In genomic region chr11:111870887-111871692, GRCh38 we compare ENCODE assay signal across 8 cellular contexts. TPM values are rescaled to one million over a fixed set of nuclear protein-coding genes. Genes with fewer than 3 reads are reported as not detected.
DNase-seq lines count a peak whose midpoint lies in the region; ATAC-seq and TF ChIP-seq lines count a peak whose summit lies in the region.

Gene ALG9 (minus strand): TSS chr11:111871581. CDS start chr11:111871482, 99 bp downstream.

- H3K27me3 Mint-ChIP-seq in activated CD4-positive, alpha-beta memory T cell treated with anti-CD3 and anti-CD28 coated beads for 36 hours, result no peaks in the 10 kb centered on the region

- H3K27ac Mint-ChIP-seq in activated CD4-positive, alpha-beta memory T cell treated with anti-CD3 and anti-CD28 coated beads for 36 hours, result peak within 1 kb of the TSS; percentile 86

- H3K36me3 Mint-ChIP-seq in activated CD4-positive, alpha-beta memory T cell treated with anti-CD3 and anti-CD28 coated beads for 36 hours, result peaks cover 31% of the 10 kb centered on the region

- CTCF ChIA-PET in activated CD4-positive, alpha-beta memory T cell treated with anti-CD3 and anti-CD28 coated beads for 36 hours (lab: Charles Lee), result interaction anchor here (0.6 to 2.9 kb wide), 19 partner anchors 9 to 409 kb away, joined by 3 to 15 read pairs (median 4); partner anchors contain the start of genes NKAPD1, PIH1D2, PPP2R1B and SDHD

- H3K27ac ChIP-seq in lower lobe of right lung, result peak within 1 kb of the TSS; percentile 92

- H3K9me3 ChIP-seq in lower lobe of right lung, result no peaks in the 10 kb centered on the region

- H3K36me3 ChIP-seq in lower lobe of right lung, result peaks cover 41% of the 10 kb centered on the region

- no peak for TF ChIP-seq CTCF in lower lobe of right lung (IDR thresholded peaks at IDR 0.05)

- DNase-seq in C1 segment of cervical spinal cord (lab: John Stamatoyannopoulos, UW), result peak; percentile 17 to 91 (median 70)
- peak; percentile 72 for DNase-seq in GM19238 (ENCODE audit: insufficient read length, low spot score)
- peak; percentile 93 for DNase-seq in NCI-H69 (lab: John Stamatoyannopoulos, UW)
- DNase-seq in activated CD4-positive, alpha-beta memory T cell treated with anti-CD3 and anti-CD28 coated beads for 36 hours, result peak; percentile 92
- DNase-seq in ecto neural progenitor cell (ENCODE audit: low spot score), result peak; percentile 86
- peak; percentile 84 for DNase-seq in lower lobe of right lung
- DNase-seq in stimulated activated CD4-positive, alpha-beta T cell treated with anti-CD3 and anti-CD28 coated beads, TNF-alpha, amount 100 ng/mL, for 4 hours (ENCODE audit: low read depth in 3 of 3), result peak; percentile 78 to 93 (median 84)

- no peaks in the 10 kb centered on the region for H3K9me3 Mint-ChIP-seq in activated CD4-positive, alpha-beta memory T cell treated with anti-CD3 and anti-CD28 coated beads for 36 hours

- intact Hi-C loops in activated CD4-positive, alpha-beta memory T cell treated with anti-CD3 and anti-CD28 coated beads for 36 hours (cut with micrococcal nuclease), result loop anchor here (1.0 to 10.0 kb wide), 7 partner anchors 8 to 1444 kb away; partner anchors contain the start of genes CFAP68, DLAT, FDXACB1 and PPP2R1B
- intact Hi-C loops in lower lobe of right lung (cut with DNase I), result no loop called here

- ATAC-seq in HG03442 (IDR thresholded peaks at IDR 0.05; ENCODE audit: unreplicated experiment) (peak; percentile 82), lower lobe of right lung (peak; percentile 93 to 97)

- POLR2A ChIA-PET in activated CD4-positive, alpha-beta memory T cell treated with anti-CD3 and anti-CD28 coated beads for 36 hours (lab: Charles Lee), result interaction anchor here (0.6 to 1.9 kb wide), 9 partner anchors 9 to 320 kb away, joined by 3 to 6 read pairs (median 3); partner anchors contain the start of genes SDHD and TIMM8B

- H3K4me1 ChIP-seq in lower lobe of right lung, result peaks cover 8% of the 10 kb centered on the region

- peaks cover 24% of the 10 kb centered on the region for H3K4me1 Mint-ChIP-seq in activated CD4-positive, alpha-beta memory T cell treated with anti-CD3 and anti-CD28 coated beads for 36 hours (ENCODE audit: low read depth)

- H3K4me3 ChIP-seq in lower lobe of right lung, result peak within 1 kb of the TSS; percentile 97

- no peaks in the 10 kb centered on the region for H3K27me3 ChIP-seq in lower lobe of right lung (ENCODE audit: low read depth)

- H3K4me3 Mint-ChIP-seq in activated CD4-positive, alpha-beta memory T cell treated with anti-CD3 and anti-CD28 coated beads for 36 hours, result peak within 1 kb of the TSS; percentile 92

RNA-seq across cellular contexts. Expression of gene ALG9, which starts in this region (rescaled TPM):
- 10 to 100 TPM; 23.6 to 26.7 TPM for total RNA-seq in activated CD4-positive, alpha-beta memory T cell treated with anti-CD3 and anti-CD28 coated beads for 36 hours
- total RNA-seq in lower lobe of right lung, result 25.5 TPM

Comparison
In these comparisons a context has a peak if more than half of its experiments do, and no peak if none do; other contexts are left out.
1. Peak in every context shown above with its lines: DNase-seq, ATAC-seq, H3K4me3 ChIP-seq and H3K27ac ChIP-seq.